1 cellular context compared by ENCODE assay signal in genomic region chr7:82542665-82543064, GRCh38.
A peak's percentile ranks its signal among the peaks of the same experiment; 100 is the strongest.
TF ChIP-seq lines count a peak whose summit lies in the region.

No MANE protein-coding gene starts in this region.

TF ChIP-seq in HEK293, 187 proteins besides CTCF, POLR2A, EP300 and RAD21 (continued from another document):
- TF ChIP-seq ZBTB11 (tag by site-specific recombination; conservative IDR thresholded peaks at IDR 0.05; ENCODE audit: low read depth) (no peak), ZBTB20 (tag by site-specific recombination; IDR thresholded peaks at IDR 0.05) (no peak), PRDM4 (tag by site-specific recombination; IDR thresholded peaks at IDR 0.05) (peak; percentile 67), MEIS1 (CRISPR knock-in tag; IDR thresholded peaks at IDR 0.05; ENCODE audit: borderline replicate concordance) (0 out of 2 replicates have a peak, but pooled peaks have one; percentile 23), REPIN1 (tag by site-specific recombination; IDR thresholded peaks at IDR 0.05; ENCODE audit: low read depth) (no peak), ZNF585B (tag by site-specific recombination; IDR thresholded peaks at IDR 0.05) (no peak), ZNF658 (tag by site-specific recombination; IDR thresholded peaks at IDR 0.05) (no peak)
TF ChIP-seq in HEK293: peak in this region for 22.
